In genomic region chr2:82476094-82476493, GRCh38 we compare ENCODE assay signal across 6 cellular contexts.
"Had no signal": no experiment of that assay in that cellular context is flagged by ENCODE, and none has a peak within 500 bp of the region (broad histone marks: within the 10 kb centered on the region; RNA-seq: fewer than 3 reads in every experiment).

No MANE protein-coding gene starts in this region.

- DNase-seq: GDM1, GF-D8 had no signal

- FAIRE-seq: GM12891, GM12892, GM18507, GM19239 had no signal
